ENCODE assay signal across 22 cellular contexts in genomic region chr7:74427974-74428373, GRCh38.
"Had no signal": no experiment of that assay in that cellular context is flagged by ENCODE, and none has a peak within 500 bp of the region (broad histone marks: within the 10 kb centered on the region; RNA-seq: fewer than 3 reads in every experiment).

No MANE protein-coding gene starts in this region.

- H3K4me3 Mint-ChIP-seq: activated naive CD8-positive, alpha-beta T cell treated with anti-CD3 and anti-CD28 coated beads for 36 hours; activated T-cell treated with anti-CD3 and anti-CD28 coated beads, Interleukin-2, amount 50 U/mL, for 4 hours; endodermal cell; memory B cell; neural progenitor cell; T-helper 2 cell treated with Interferon-gamma antibody and Interleukin-4, amounts not matched to agents 5 μg/mL and 100 μg/mL, for 36 hours had no signal

- ATAC-seq: activated T-cell treated with anti-CD3 and anti-CD28 coated beads, Interleukin-2, amount 50 U/mL, for 4 hours; gastroesophageal sphincter; mucosa of descending colon had no signal

- H3K36me3 Mint-ChIP-seq: activated naive CD8-positive, alpha-beta T cell treated with anti-CD3 and anti-CD28 coated beads for 36 hours; memory B cell; neural progenitor cell had no signal

- H3K27ac Mint-ChIP-seq: activated naive CD8-positive, alpha-beta T cell treated with anti-CD3 and anti-CD28 coated beads for 36 hours; endodermal cell; memory B cell; T-helper 2 cell treated with Interferon-gamma antibody and Interleukin-4, amounts not matched to agents 5 μg/mL and 100 μg/mL, for 36 hours had no signal

- H3K9ac ChIP-seq: neural progenitor cell had no signal

- H3K4me3 ChIP-seq: esophagus squamous epithelium, gastroesophageal sphincter, mucosa of descending colon, neural progenitor cell, prostate gland, upper lobe of left lung had no signal

- H3K27ac ChIP-seq: esophagus squamous epithelium, gastroesophageal sphincter, neural progenitor cell, prostate gland, upper lobe of left lung, WERI-Rb-1 had no signal

- H3K9me3 Mint-ChIP-seq: activated naive CD8-positive, alpha-beta T cell treated with anti-CD3 and anti-CD28 coated beads for 36 hours; activated T-cell treated with anti-CD3 and anti-CD28 coated beads, Interleukin-2, amount 50 U/mL, for 4 hours; endodermal cell; memory B cell; neural progenitor cell; T-helper 2 cell treated with Interferon-gamma antibody and Interleukin-4, amounts not matched to agents 5 μg/mL and 100 μg/mL, for 36 hours had no signal

- H3K4me1 Mint-ChIP-seq: activated naive CD8-positive, alpha-beta T cell treated with anti-CD3 and anti-CD28 coated beads for 36 hours; memory B cell had no signal

- DNase-seq: activated CD4-positive, alpha-beta T cell treated with anti-CD3 and anti-CD28 coated beads for 1 hour; activated CD8-positive, alpha-beta memory T cell treated with anti-CD3 and anti-CD28 coated beads for 24 hours; activated CD8-positive, alpha-beta memory T cell treated with anti-CD3 and anti-CD28 coated beads, Interleukin-2, amount 50 U/mL, for 4 hours; activated naive CD4-positive, alpha-beta T cell treated with Interleukin-2 at 50 U/mL for 16 hours; activated naive CD8-positive, alpha-beta T cell treated with anti-CD3 and anti-CD28 coated beads for 36 hours; activated T-cell treated with anti-CD3 and anti-CD28 coated beads, Interleukin-2, amount 50 U/mL, for 4 hours; cerebellar nuclear complex; cortex of kidney; endodermal cell; esophagus squamous epithelium; head of caudate nucleus; hypothalamus; mucosa of descending colon; stimulated activated CD4-positive, alpha-beta T cell treated with anti-CD3 and anti-CD28 coated beads, Interleukin-2, amount 100 ng/mL, for 48 hours; stimulated activated naive CD4-positive, alpha-beta T cell treated with Interleukin-2 at 50 U/mL for 16 hours; upper lobe of left lung; WERI-Rb-1 had no signal

- H3K9me3 ChIP-seq: esophagus squamous epithelium, gastroesophageal sphincter, mucosa of descending colon, prostate gland, upper lobe of left lung had no signal

- H3K27me3 Mint-ChIP-seq: activated naive CD8-positive, alpha-beta T cell treated with anti-CD3 and anti-CD28 coated beads for 36 hours; memory B cell had no signal

- H3K36me3 ChIP-seq: esophagus squamous epithelium, gastroesophageal sphincter, neural progenitor cell, prostate gland, upper lobe of left lung, WERI-Rb-1 had no signal
